4 cellular contexts compared by ENCODE assay signal in genomic region chr7:16323313-16323712, GRCh38.
"Had no signal": no experiment of that assay in that cellular context is flagged by ENCODE, and none has a peak within 500 bp of the region (broad histone marks: within the 10 kb centered on the region; RNA-seq: fewer than 3 reads in every experiment).

No MANE protein-coding gene starts in this region.

- H3K4me3 ChIP-seq: K562 had no signal

- ATAC-seq: HepG2, K562 had no signal

- H3K27ac ChIP-seq: HL-60 had no signal

- DNase-seq: IMR-90 had no signal
